Comparison of ENCODE assay signal across 7 cellular contexts in genomic region chr20:62183426-62184142, GRCh38. TPM values are rescaled to one million over a fixed set of nuclear protein-coding genes. Genes with fewer than 3 reads are reported as not detected.
DNase-seq lines count a peak whose midpoint lies in the region; FAIRE-seq and TF ChIP-seq lines count a peak whose summit lies in the region.

No MANE protein-coding gene starts in this region.

- H3K9ac ChIP-seq in smooth muscle cell (ENCODE audit: low read depth): peak overlapping the region; percentile 99

- H3K9me3 ChIP-seq in right atrium auricular region: no peaks in the 10 kb centered on the region
- no peaks in the 10 kb centered on the region for H3K9me3 ChIP-seq in smooth muscle cell (replicated peaks; ENCODE audit: low read depth)

- WGBS in smooth muscle cell (ENCODE audit: low lambda C conversion rate): 32% methylated on average over 25 of the region's 25 CpGs

- FAIRE-seq in D721Med (lab: Jason Lieb, UNC): no peak

- TF ChIP-seq CTCF in HFF-Myc (IDR thresholded peaks at IDR 0.05; ENCODE audit: low read depth, low read length, missing control alignments) (no peak), WI38 (IDR thresholded peaks at IDR 0.05; ENCODE audit: low read depth, low read length) (no peak), right atrium auricular region (IDR thresholded peaks at IDR 0.05) (no peak), smooth muscle cell (IDR thresholded peaks at IDR 0.05; ENCODE audit: borderline replicate concordance, insufficient read depth, poor library complexity, severe bottlenecking) (no peak), D721Med (IDR thresholded peaks at IDR 0.05; ENCODE audit: insufficient read depth, missing control alignments) (no peak)

- DNase-seq in HFF-Myc (ENCODE audit: extremely low read depth, low read depth) (no peak), right atrium auricular region (ENCODE audit: low spot score) (no peak), smooth muscle cell (lab: John Stamatoyannopoulos, UW; ENCODE audit: unreplicated experiment) (no peak), LoVo (ENCODE audit: low spot score) (no peak), D721Med (ENCODE audit: insufficient read length, low spot score) (no peak), SIG-M5 treated with dmso at 0.1 percent for 504 hours (lab: John Stamatoyannopoulos, UW; ENCODE audit: unreplicated experiment) (no peak)

- peak overlapping the region; percentile 100 for H3K4me2 ChIP-seq in smooth muscle cell

- H3K36me3 ChIP-seq in right atrium auricular region (peaks cover 13% of the 10 kb centered on the region), smooth muscle cell (ENCODE audit: low read depth) (no peaks in the 10 kb centered on the region)

- peaks cover 12% of the 10 kb centered on the region for H3F3A ChIP-seq in smooth muscle cell (ENCODE audit: low read depth)

- H3K27me3 ChIP-seq in right atrium auricular region (no peaks in the 10 kb centered on the region), smooth muscle cell (ENCODE audit: low read depth) (no peaks in the 10 kb centered on the region)

- H3K4me3 ChIP-seq in HFF-Myc (replicated peaks; ENCODE audit: low read depth, low read length) (peak overlapping the region; percentile 95), WI38 (ENCODE audit: low read depth, low read length) (peak overlapping the region; percentile 96), right atrium auricular region (peak overlapping the region; percentile 99 to 100), smooth muscle cell (peak overlapping the region; percentile 87)

- peak overlapping the region; percentile 67 for H2AFZ ChIP-seq in smooth muscle cell (ENCODE audit: low read depth)

- peak overlapping the region; percentile 95 to 97 for H3K27ac ChIP-seq in right atrium auricular region
- H3K27ac ChIP-seq in smooth muscle cell (ENCODE audit: low read depth): peak overlapping the region; percentile 86

- H3K79me2 ChIP-seq in smooth muscle cell (ENCODE audit: low read depth): peaks cover 52% of the 10 kb centered on the region

- peaks cover 16% of the 10 kb centered on the region for H4K20me1 ChIP-seq in smooth muscle cell (ENCODE audit: low read depth)

- H3K4me1 ChIP-seq in right atrium auricular region: peaks cover 0 to 24% of the 10 kb centered on the region in 2 donors
- H3K4me1 ChIP-seq in smooth muscle cell (ENCODE audit: low read depth): peaks cover 11% of the 10 kb centered on the region

RNA-seq across cellular contexts. Expression of gene MTG2, which starts 0.8 kb away (rescaled TPM):
- total RNA-seq in right atrium auricular region: 10 to 100 TPM; 20.7 to 24.1 TPM
- total RNA-seq in smooth muscle cell: 19.9 and 21.9 TPM in 2 replicates
- polyA plus RNA-seq in smooth muscle cell: 13.4 and 17.9 TPM in 2 replicates

RNA-seq across cellular contexts. Expression of gene HRH3, which starts 36.5 kb away (rescaled TPM):
- total RNA-seq in right atrium auricular region (not detected), smooth muscle cell (not detected in 2 replicates)
- polyA plus RNA-seq in smooth muscle cell: not detected in 2 replicates

RNA-seq across cellular contexts. Expression of gene SS18L1, which starts 40.0 kb away (rescaled TPM):
- total RNA-seq in right atrium auricular region: 1 to 10 TPM; 8.3 to 9.0 TPM
- total RNA-seq in smooth muscle cell: 10.1 and 15.1 TPM in 2 replicates
- polyA plus RNA-seq in smooth muscle cell: 1.1 and 2.3 TPM in 2 replicates

RNA-seq across cellular contexts. Expression of gene PSMA7, which starts 40.4 kb away (rescaled TPM):
- 100 to 1,000 TPM; 258 to 313 TPM for total RNA-seq in right atrium auricular region
- 297 and 376 TPM in 2 replicates for total RNA-seq in smooth muscle cell
- polyA plus RNA-seq in smooth muscle cell: 461 and 473 TPM in 2 replicates

RNA-seq across cellular contexts. Expression of gene OSBPL2, which starts 54.7 kb away (rescaled TPM):
- total RNA-seq in right atrium auricular region (10 to 100 TPM; 27.2 to 29.6 TPM), smooth muscle cell (33.8 and 34.3 TPM in 2 replicates)
- 32.0 and 37.0 TPM in 2 replicates for polyA plus RNA-seq in smooth muscle cell
